21 cellular contexts compared by ENCODE assay signal in the genomic region with DNA sequence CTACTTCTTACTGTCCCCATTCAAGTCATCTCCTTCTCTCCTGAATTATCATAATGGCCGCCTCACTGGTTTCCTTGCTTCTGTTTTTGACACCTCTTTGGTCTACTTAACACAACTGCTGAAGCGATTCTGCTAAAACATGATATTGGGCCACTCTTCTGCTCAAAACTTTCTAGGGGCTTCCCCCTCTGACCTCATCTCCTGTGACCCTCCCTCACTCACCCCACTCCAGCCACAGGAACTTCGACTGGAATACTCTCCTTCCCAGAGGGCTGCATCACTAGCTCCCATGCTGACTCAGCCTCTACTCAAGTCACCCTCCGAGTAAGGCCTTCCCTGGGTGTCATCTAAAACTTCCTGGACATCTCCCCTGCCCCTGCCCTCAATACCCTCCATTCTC. TPM values are rescaled to one million over a fixed set of nuclear protein-coding genes. Genes with fewer than 3 reads are reported as not detected.
DNase-seq lines count a peak whose midpoint lies in the region; ATAC-seq and TF ChIP-seq lines count a peak whose summit lies in the region.
"Had no signal": no experiment of that assay in that cellular context is flagged by ENCODE, and none has a peak within 500 bp of the region (broad histone marks: within the 10 kb centered on the region; RNA-seq: fewer than 3 reads in every experiment).

No MANE protein-coding gene starts in this region.

- H3K9me3 ChIP-seq in GM23248 (ENCODE audit: low read depth) = no peaks in the 10 kb centered on the region
- H3K9me3 ChIP-seq: adrenal gland, thoracic aorta had no signal

- peaks cover 14% of the 10 kb centered on the region for H3K4me1 ChIP-seq in GM23248 (ENCODE audit: insufficient read depth)

- H3K4me3 ChIP-seq in GM23248 (no peak overlapping the region), foreskin fibroblast (ENCODE audit: low read depth in 1 of 2, low read length in 2 of 2) (no peak overlapping the region)
- H3K4me3 ChIP-seq: adrenal gland, thoracic aorta had no signal

- peak; percentile 35 for DNase-seq in ELR (ENCODE audit: low read depth)
- DNase-seq in endothelial cell (ENCODE audit: low spot score) = no peak
- peak; percentile 68 for DNase-seq in renal cortical epithelial cell (ENCODE audit: low read depth)
- no peak for DNase-seq in GM23248
- DNase-seq in AG08396 (ENCODE audit: low spot score) = no peak
- DNase-seq in foreskin fibroblast = no peak
- DNase-seq: activated CD4-positive, CD25-positive, alpha-beta regulatory T cell; activated CD8-positive, alpha-beta memory T cell treated with anti-CD3 and anti-CD28 coated beads for 24 hours; adrenal gland; DMS53; erythroblast; glutamatergic neuron; NCI-H1105; NCI-H526; SHP77 treated with DMSO at 0.1 percent for 48 hours; stimulated activated CD8-positive, alpha-beta memory T cell treated with anti-CD3 and anti-CD28 coated beads, Interleukin-4, amount 100 ng/mL, for 48 hours had no signal

- H3K27me3 ChIP-seq in GM23248 (replicated peaks; ENCODE audit: insufficient read depth) = no peaks in the 10 kb centered on the region
- H3K27me3 ChIP-seq: adrenal gland had no signal

- H3K9me3 Mint-ChIP-seq in endothelial cell (ENCODE audit: unreplicated experiment) = no peaks in the 10 kb centered on the region
- H3K9me3 Mint-ChIP-seq: activated T-helper 2 cell treated with anti-CD3 and anti-CD28 coated beads, Interferon-gamma antibody, Interleukin-2, Interleukin-4, amounts not matched to agents 10 μg/mL and 5 μg/mL and 100 μg/mL, durations not matched to agents 14 hours and 24 hours and 36 hours; dendritic cell treated with granulocyte-macrophage colony-stimulating factor and Interleukin-4, amounts not matched to agents 40 ng/mL and 50 ng/mL, for 4 days had no signal

- H3K36me3 ChIP-seq in GM23248 (ENCODE audit: low read depth) = 0 out of 2 replicates have a peak, but pooled peaks cover 3% of the 10 kb centered on the region
- H3K36me3 ChIP-seq: adrenal gland, thoracic aorta had no signal

- peaks cover 60% of the 10 kb centered on the region for H3F3A ChIP-seq in GM23248 (ENCODE audit: insufficient read depth)

- ATAC-seq in HG02678 (IDR thresholded peaks at IDR 0.05; ENCODE audit: unreplicated experiment) = peak; percentile 47

- no peak overlapping the region for H3K4me2 ChIP-seq in GM23248 (ENCODE audit: unreplicated experiment)

- H3K36me3 Mint-ChIP-seq in endothelial cell (ENCODE audit: low read depth, unreplicated experiment) = peaks cover 4% of the 10 kb centered on the region

- peaks cover 18% of the 10 kb centered on the region for H3K4me1 Mint-ChIP-seq in endothelial cell (ENCODE audit: unreplicated experiment)

- H3K27me3 Mint-ChIP-seq in endothelial cell (ENCODE audit: unreplicated experiment) = peaks cover 4% of the 10 kb centered on the region
- H3K27me3 Mint-ChIP-seq: dendritic cell treated with granulocyte-macrophage colony-stimulating factor and Interleukin-4, amounts not matched to agents 40 ng/mL and 50 ng/mL, for 4 days had no signal

- no peaks in the 10 kb centered on the region for H3K9me2 ChIP-seq in GM23248 (ENCODE audit: insufficient read depth)

- no peak overlapping the region for H3K9ac ChIP-seq in GM23248

- H3K79me2 ChIP-seq in GM23248 (ENCODE audit: insufficient read depth) = peaks cover 89% of the 10 kb centered on the region

- peak overlapping the region; percentile 13 for H3K4me3 Mint-ChIP-seq in endothelial cell (ENCODE audit: unreplicated experiment)
- H3K4me3 Mint-ChIP-seq: dendritic cell treated with granulocyte-macrophage colony-stimulating factor and Interleukin-4, amounts not matched to agents 40 ng/mL and 50 ng/mL, for 4 days; T-helper 1 cell treated with Interleukin-12 subunit alpha and Interleukin-12 subunit beta and Interleukin-4 antibody, amounts not matched to agents 30 μg/mL and 1 μg/mL, for 36 hours had no signal

- no peaks in the 10 kb centered on the region for H4K20me1 ChIP-seq in GM23248 (ENCODE audit: insufficient read depth)

- 66 to 72% methylated on average over 4 of the region's 4 CpGs for WGBS in GM23248 (ENCODE audit: low coverage in 1 of 2, low lambda C conversion rate in 2 of 2, missing lambda C conversion rate in 2 of 2), 2 experiments

- H3K27ac Mint-ChIP-seq in endothelial cell (ENCODE audit: unreplicated experiment) = no peak overlapping the region
- H3K27ac Mint-ChIP-seq: activated T-helper 2 cell treated with anti-CD3 and anti-CD28 coated beads, Interferon-gamma antibody, Interleukin-2, Interleukin-4, amounts not matched to agents 10 μg/mL and 5 μg/mL and 100 μg/mL, durations not matched to agents 14 hours and 24 hours and 36 hours; dendritic cell treated with granulocyte-macrophage colony-stimulating factor and Interleukin-4, amounts not matched to agents 40 ng/mL and 50 ng/mL, for 4 days; T-helper 1 cell treated with Interleukin-12 subunit alpha and Interleukin-12 subunit beta and Interleukin-4 antibody, amounts not matched to agents 30 μg/mL and 1 μg/mL, for 36 hours had no signal

- in situ Hi-C loops in GM23248 (cut with MboI) = no loop called here

- no peak overlapping the region for H2AFZ ChIP-seq in GM23248

- H3K27ac ChIP-seq in GM23248 = no peak overlapping the region
- H3K27ac ChIP-seq: adrenal gland, thoracic aorta had no signal

- no peak for TF ChIP-seq CTCF in endothelial cell (IDR thresholded peaks at IDR 0.05; ENCODE audit: unreplicated experiment)
- TF ChIP-seq CTCF in foreskin fibroblast (IDR thresholded peaks at IDR 0.05; ENCODE audit: low read depth, low read length) = no peak

RNA-seq across cellular contexts. Expression of gene NRIP1, which starts 35.7 kb away (rescaled TPM):
- total RNA-seq in endothelial cell (ENCODE audit: unreplicated experiment) (72.1 TPM), renal cortical epithelial cell (84.6 and 103 TPM in 2 replicates)
- 31.2 and 31.9 TPM in 2 replicates for total RNA-seq in GM23248 (2014; rRNA removed; shearing (Covaris generic))
- 12.5 and 13.1 TPM in 2 replicates for polyA plus RNA-seq in GM23248 (2016; fragmentation: Nextera tagmentation; extraction: Ambion mirVana)

Comparison
In these comparisons a context has a peak if more than half of its experiments do, and no peak if none do; other contexts are left out.
1. DNase-seq: peak in ELR (single experiment) and renal cortical epithelial cell (single experiment); none in endothelial cell (single experiment), GM23248 (single experiment), AG08396 (single experiment) and foreskin fibroblast (0 of 2).